ENCODE assay signal across 1 cellular context in genomic region chr2:192005214-192005613, GRCh38.
TF ChIP-seq lines count a peak whose summit lies in the region.

No MANE protein-coding gene starts in this region.

TF ChIP-seq in GM23338, 12 proteins besides CTCF, POLR2A, EP300 and RAD21 (continued from another document):
- no peak for TF ChIP-seq REST (IDR thresholded peaks at IDR 0.05; ENCODE audit: unreplicated experiment)
- no peak for TF ChIP-seq CREB1 (CRISPR knock-in tag; IDR thresholded peaks at IDR 0.05; ENCODE audit: low read depth)
- no peak for TF ChIP-seq EZH2 (IDR thresholded peaks at IDR 0.05; ENCODE audit: low read depth, unreplicated experiment)
- TF ChIP-seq NANOG (IDR thresholded peaks at IDR 0.05; ENCODE audit: borderline replicate concordance), result no peak
- no peak for TF ChIP-seq ZNF462 (CRISPR knock-in tag; IDR thresholded peaks at IDR 0.05)
